ENCODE assay signal across 1 cellular context in the genomic region with DNA sequence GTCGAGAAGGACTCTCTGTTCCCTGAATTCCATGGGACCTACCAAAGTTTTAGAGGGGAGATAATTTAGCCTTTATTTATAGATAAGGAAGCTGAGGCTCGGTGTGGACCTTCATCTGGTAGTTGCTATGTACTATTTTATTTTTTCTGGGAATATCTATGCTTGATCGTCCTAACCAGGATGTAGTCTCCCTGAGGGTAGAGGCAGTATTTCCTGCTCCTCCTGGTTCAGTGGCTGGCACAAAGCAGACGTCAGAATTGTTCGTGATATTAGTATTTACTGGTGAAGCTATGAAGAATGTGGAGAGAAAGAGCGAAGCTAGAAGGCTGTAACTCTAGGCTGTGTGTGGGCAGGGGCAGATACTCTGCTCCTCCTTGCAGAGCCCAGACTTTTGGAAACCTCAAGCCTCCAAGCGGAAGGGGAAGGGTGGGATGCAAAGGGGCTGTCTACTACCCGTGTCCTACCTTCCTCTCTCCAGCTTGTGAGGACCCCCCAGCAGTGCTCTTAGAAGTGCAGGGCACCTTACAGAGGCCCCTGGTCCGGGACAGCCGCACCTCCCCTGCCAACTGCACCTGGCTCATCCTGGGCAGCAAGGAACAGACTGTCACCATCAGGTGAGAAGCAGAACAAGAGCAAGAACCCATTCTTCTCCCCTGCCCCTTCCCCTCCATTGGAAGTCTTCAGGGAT.
A peak's percentile ranks its signal among the peaks of the same experiment; 100 is the strongest.
TF ChIP-seq lines count a peak whose summit lies in the region.

No MANE protein-coding gene starts in this region.

TF ChIP-seq in HepG2, 621 proteins besides CTCF, POLR2A, EP300 and RAD21 (continued from another document):
- TF ChIP-seq ZFP1 (CRISPR knock-in tag; IDR thresholded peaks at IDR 0.05) (no peak), ZSCAN30 (CRISPR knock-in tag; IDR thresholded peaks at IDR 0.05) (no peak), XRCC5 (optimal IDR thresholded peaks at IDR 0.05; ENCODE audit: low read length) (peak; percentile 13), ZNF768 (CRISPR knock-in tag; IDR thresholded peaks at IDR 0.05) (peak; percentile 38; the same call in 1 of the 2 replicates), ZNF713 (CRISPR knock-in tag; IDR thresholded peaks at IDR 0.05) (no peak; the same call in 1 of the 2 replicates), ASH2L (IDR thresholded peaks at IDR 0.05; ENCODE audit: insufficient read length, low read depth, low read length) (no peak), BCL6 (CRISPR knock-in tag; IDR thresholded peaks at IDR 0.05) (0 out of 2 replicates have a peak, but pooled peaks have one; percentile 0), ESRRA (CRISPR knock-in tag; IDR thresholded peaks at IDR 0.05; ENCODE audit: low read depth) (0 out of 2 replicates have a peak, but pooled peaks have one; percentile 6), IRF2 (CRISPR knock-in tag; IDR thresholded peaks at IDR 0.05) (no peak), ZNF7 (CRISPR knock-in tag; IDR thresholded peaks at IDR 0.05) (0 out of 2 replicates have a peak, but pooled peaks have one; percentile 1), ARID2 (CRISPR knock-in tag; IDR thresholded peaks at IDR 0.05; ENCODE audit: borderline replicate concordance) (no peak), STAT6 (CRISPR knock-in tag; IDR thresholded peaks at IDR 0.05; ENCODE audit: borderline replicate concordance) (no peak), BORCS8-MEF2B (CRISPR knock-in tag; IDR thresholded peaks at IDR 0.05) (peak; percentile 18; the same call in 1 of the 2 replicates), ZBTB3 (CRISPR knock-in tag; IDR thresholded peaks at IDR 0.05; ENCODE audit: borderline replicate concordance, low read depth) (0 out of 2 replicates have a peak, but pooled peaks have one; percentile 6), MYPOP (CRISPR knock-in tag; IDR thresholded peaks at IDR 0.05) (no peak; the same call in 1 of the 2 replicates), ZNF746 (CRISPR knock-in tag; IDR thresholded peaks at IDR 0.05) (0 out of 2 replicates have a peak, but pooled peaks have one; percentile 28)
- TF ChIP-seq, protein P1, sequence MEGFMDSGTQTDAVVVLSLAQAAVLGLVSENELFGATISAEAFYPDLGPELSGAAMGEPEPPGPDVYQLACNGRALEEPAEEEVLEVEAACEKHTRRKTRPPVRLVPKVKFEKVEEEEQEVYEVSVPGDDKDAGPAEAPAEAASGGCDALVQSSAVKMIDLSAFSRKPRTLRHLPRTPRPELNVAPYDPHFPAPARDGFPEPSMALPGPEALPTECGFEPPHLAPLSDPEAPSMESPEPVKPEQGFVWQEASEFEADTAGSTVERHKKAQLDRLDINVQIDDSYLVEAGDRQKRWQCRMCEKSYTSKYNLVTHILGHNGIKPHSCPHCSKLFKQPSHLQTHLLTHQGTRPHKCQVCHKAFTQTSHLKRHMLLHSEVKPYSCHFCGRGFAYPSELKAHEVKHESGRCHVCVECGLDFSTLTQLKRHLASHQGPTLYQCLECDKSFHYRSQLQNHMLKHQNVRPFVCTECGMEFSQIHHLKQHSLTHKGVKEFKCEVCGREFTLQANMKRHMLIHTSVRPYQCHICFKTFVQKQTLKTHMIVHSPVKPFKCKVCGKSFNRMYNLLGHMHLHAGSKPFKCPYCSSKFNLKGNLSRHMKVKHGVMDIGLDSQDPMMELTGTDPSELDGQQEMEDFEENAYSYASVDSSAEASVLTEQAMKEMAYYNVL (CRISPR knock-in tag; IDR thresholded peaks at IDR 0.05; ENCODE audit: borderline replicate concordance), result 0 out of 2 replicates have a peak, but pooled peaks have one; percentile 4
TF ChIP-seq in HepG2: peak in this region for 37.
